Comparison of ENCODE assay signal across 8 cellular contexts in the genomic region with DNA sequence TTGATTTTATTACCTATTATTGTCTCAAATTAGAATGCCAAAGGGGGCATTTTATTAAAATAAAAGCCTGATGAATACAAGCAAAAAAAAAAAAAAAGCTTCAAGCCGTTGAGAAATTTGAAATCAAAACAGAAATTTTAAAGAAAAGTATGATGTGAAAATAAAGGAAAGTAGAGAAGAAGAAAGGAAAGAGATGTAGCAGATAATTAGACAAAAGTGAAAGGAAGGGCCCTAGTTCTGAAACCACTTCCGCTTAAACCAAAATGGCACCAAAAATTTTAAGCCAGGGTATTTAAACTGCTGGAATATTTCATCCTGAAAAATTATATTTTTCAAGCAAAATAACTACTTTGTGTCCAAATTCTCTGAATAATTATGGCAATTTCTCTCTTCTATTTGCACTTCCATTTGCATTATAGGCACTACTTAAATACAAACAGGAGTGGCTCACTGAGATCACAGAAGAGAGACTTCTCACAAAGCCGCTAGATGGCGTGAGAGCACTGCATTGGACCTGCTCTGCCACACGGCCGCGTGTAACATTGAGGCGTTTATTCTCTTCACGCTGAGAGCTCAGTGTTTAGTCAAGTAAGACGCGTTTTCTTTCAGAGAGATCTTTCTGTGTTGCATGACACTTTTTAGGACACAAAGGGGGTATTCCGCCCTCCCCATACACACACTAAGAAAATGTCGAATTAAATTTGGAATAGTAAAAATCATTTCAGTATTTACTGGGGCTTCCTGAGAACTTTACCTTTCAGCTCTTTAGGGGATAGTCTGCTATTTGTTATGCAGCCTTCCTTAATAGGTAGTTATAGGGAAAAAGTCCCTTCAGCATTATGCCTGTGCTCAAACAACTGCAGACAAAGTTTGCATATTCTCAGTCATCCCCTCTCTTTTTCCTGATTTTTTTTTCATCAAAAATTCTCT.
DNase-seq lines count a peak whose midpoint lies in the region; ATAC-seq and TF ChIP-seq lines count a peak whose summit lies in the region.

No MANE protein-coding gene starts in this region.

- H3K36me3 ChIP-seq in SJSA1 (no peaks in the 10 kb centered on the region), ovary (no peaks in the 10 kb centered on the region), transverse colon (no peaks in the 10 kb centered on the region)

- H3K27me3 ChIP-seq in SJSA1 (replicated peaks) = no peaks in the 10 kb centered on the region
- no peaks in the 10 kb centered on the region for H3K27me3 ChIP-seq in ovary
- H3K27me3 ChIP-seq in transverse colon = peaks cover 67% of the 10 kb centered on the region

- H3K27ac ChIP-seq in SJSA1 (no peak overlapping the region), ovary (no peak overlapping the region), transverse colon (no peak overlapping the region)

- H3K9me3 ChIP-seq in SJSA1 (replicated peaks) = no peaks in the 10 kb centered on the region
- H3K9me3 ChIP-seq in ovary = no peaks in the 10 kb centered on the region
- no peaks in the 10 kb centered on the region for H3K9me3 ChIP-seq in transverse colon

- TF ChIP-seq POLR2A in NB4 (IDR thresholded peaks at IDR 0.05; ENCODE audit: extremely low read depth, insufficient read length) (no peak), ovary (IDR thresholded peaks at IDR 0.05) (no peak), transverse colon (IDR thresholded peaks at IDR 0.05) (no peak)

- intact Hi-C loops in ovary (cut with DNase I) (loop anchor here (5.0 to 10.0 kb wide), 3 partner anchors 901 to 911 kb away; no protein-coding TSS in a partner anchor), transverse colon (cut with DNase I; ENCODE audit: low total_unique reads) (loop anchor here (2.0 kb wide), 1 partner anchor 910 kb away; no protein-coding TSS in a partner anchor)

- no peak for TF ChIP-seq EP300 in ovary (IDR thresholded peaks at IDR 0.05)
- TF ChIP-seq EP300 in transverse colon (IDR thresholded peaks at IDR 0.05; ENCODE audit: low read depth) = no peak

- H3K4me1 ChIP-seq in SJSA1 (replicated peaks) (no peaks in the 10 kb centered on the region), ovary (ENCODE audit: insufficient read depth) (no peaks in the 10 kb centered on the region), transverse colon (peaks cover 0 to 3% (median 0%) of the 10 kb centered on the region in 4 donors)

- H3K4me3 ChIP-seq in GM12865 (ENCODE audit: low read depth, low read length) = peak overlapping the region; percentile 33; the same call in 1 of the 2 replicates
- no peak overlapping the region for H3K4me3 ChIP-seq in NB4 (ENCODE audit: low read depth, low read length)
- no peak overlapping the region for H3K4me3 ChIP-seq in SJSA1
- H3K4me3 ChIP-seq in ovary = no peak overlapping the region
- H3K4me3 ChIP-seq in transverse colon = no peak overlapping the region

- DNase-seq in GM12865 (ENCODE audit: low read depth) (peak; percentile 89), NB4 (ENCODE audit: low read depth) (peak; percentile 85), SJSA1 (ENCODE audit: low read depth in 1 of 2, low spot score in 2 of 2) (peak; percentile 52 to 77), glomerular endothelial cell (ENCODE audit: extremely low read depth, low read depth, low spot score) (peak; percentile 68), ovary (peak; percentile 65 to 78 (median 73)), transverse colon (peak; percentile 76)
- peak; percentile 74 for DNase-seq in activated naive CD4-positive, alpha-beta T cell treated with Interleukin-2 at 50 U/mL for 16 hours

- 11% methylated on average over 13 of the region's 13 CpGs for WGBS in ovary, 3 donors
- WGBS in transverse colon (ENCODE audit: low coverage in 1 of 2), 2 donors = 12 to 14% methylated on average over 7 to 13 of the region's 13 CpGs

- TF ChIP-seq CTCF in GM12865 (IDR thresholded peaks at IDR 0.05; ENCODE audit: insufficient read depth, low read depth, low read length, missing control alignments) = peak; percentile 89
- peak; percentile 65 for TF ChIP-seq CTCF in NB4 (IDR thresholded peaks at IDR 0.05; ENCODE audit: low read depth, low read length)
- peak; percentile 43 to 65 (median 65) for TF ChIP-seq CTCF in ovary (IDR thresholded peaks at IDR 0.05)
- TF ChIP-seq CTCF in transverse colon (IDR thresholded peaks at IDR 0.05) = peak; percentile 78 to 85 (median 83)

- in situ Hi-C loops in transverse colon (cut with MboI; ENCODE audit: low pct_ligation_motif_present in 1 of 4, low pct_unique_long_range_greater_than_20kb in 1 of 4, low sequenced_read_pairs in 3 of 4) = loop anchor here in 1 of 4 donors (5.0 kb wide), 1 partner anchor 911 kb away; no protein-coding TSS in a partner anchor

- ATAC-seq in HG02623 (IDR thresholded peaks at IDR 0.05; ENCODE audit: unreplicated experiment) = peak; percentile 100
